Comparison of ENCODE assay signal across 15 cellular contexts in the genomic region with DNA sequence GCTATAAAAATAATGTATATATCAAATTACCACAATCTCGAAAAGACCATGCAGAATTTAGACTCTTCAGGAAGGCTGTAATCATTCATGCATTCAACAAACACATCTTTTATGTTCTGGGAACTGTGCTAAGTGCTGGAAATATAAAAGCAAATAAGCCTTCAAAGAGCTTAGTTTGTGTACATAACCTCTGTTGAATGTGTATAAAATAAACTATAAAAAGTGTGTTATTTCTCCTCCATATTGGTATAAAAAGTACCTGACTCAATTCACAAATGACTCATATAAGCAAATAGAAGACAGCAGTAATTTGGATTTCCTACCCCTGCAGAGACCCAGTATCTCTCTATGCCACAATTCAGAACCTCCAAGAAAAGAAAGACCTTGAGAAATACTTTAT. TPM values are rescaled to one million over a fixed set of nuclear protein-coding genes. Genes with fewer than 3 reads are reported as not detected.
DNase-seq lines count a peak whose midpoint lies in the region; ATAC-seq lines count a peak whose summit lies in the region.
"Had no signal": no experiment of that assay in that cellular context is flagged by ENCODE, and none has a peak within 500 bp of the region (broad histone marks: within the 10 kb centered on the region; RNA-seq: fewer than 3 reads in every experiment).

No MANE protein-coding gene starts in this region.

- intact Hi-C loops in left ventricle myocardium superior (cut with micrococcal nuclease): no loop called here

- peak; percentile 76 for DNase-seq in DMS153 (lab: John Stamatoyannopoulos, UW)
- peak; percentile 7 for DNase-seq in HT-29 (ENCODE audit: low spot score)
- DNase-seq in NCI-H2029 (lab: John Stamatoyannopoulos, UW): peak; percentile 46
- DNase-seq in SHP77 treated with DMSO at 0.1 percent for 48 hours (lab: John Stamatoyannopoulos, UW): peak; percentile 49
- no peak for DNase-seq in left ventricle myocardium superior
- DNase-seq in NAMALWA (ENCODE audit: low spot score): no peak
- DNase-seq in activated CD4-positive, alpha-beta T cell treated with anti-CD3 and anti-CD28 coated beads, Interleukin-2, amount 50 U/mL, for 1 hour: no peak
- DNase-seq: activated naive CD8-positive, alpha-beta T cell treated with anti-CD3 and anti-CD28 coated beads for 36 hours; activated T-cell treated with anti-CD3 and anti-CD28 coated beads, Interleukin-2, amount 50 U/mL, for 24 hours; dermis blood vessel endothelial cell; gastrocnemius medialis; GOT3; naive B cell; stimulated activated CD4-positive, alpha-beta T cell treated with anti-CD3 and anti-CD28 coated beads, Interleukin-4, amount 100 ng/mL, for 1 hour had no signal

- ATAC-seq in GM19463 (IDR thresholded peaks at IDR 0.05; ENCODE audit: unreplicated experiment): no peak
- ATAC-seq in left ventricle myocardium superior: no peak
- ATAC-seq: gastrocnemius medialis had no signal

RNA-seq across cellular contexts. Expression of a gene that starts 36.8 kb away (rescaled TPM):
- total RNA-seq in HT-29 (2014; rRNA removed; shearing (Covaris generic)): 6.9 and 8.7 TPM in 2 replicates
- 25.9 TPM for total RNA-seq in left ventricle myocardium superior

Comparison
In these comparisons a context has a peak if more than half of its experiments do, and no peak if none do; other contexts are left out.
1. DNase-seq: peak in DMS153 (single experiment), HT-29 (single experiment), NCI-H2029 (single experiment) and SHP77 treated with DMSO at 0.1 percent for 48 hours (single experiment); none in left ventricle myocardium superior (single experiment), NAMALWA (single experiment) and activated CD4-positive, alpha-beta T cell treated with anti-CD3 and anti-CD28 coated beads, Interleukin-2, amount 50 U/mL, for 1 hour (single experiment).